In genomic region chrX:47644557-47645091, GRCh38 we compare ENCODE assay signal across 7 cellular contexts. TPM values are rescaled to one million over a fixed set of nuclear protein-coding genes. Genes with fewer than 3 reads are reported as not detected.
DNase-seq lines count a peak whose midpoint lies in the region; ATAC-seq and TF ChIP-seq lines count a peak whose summit lies in the region.
"Had no signal": no experiment of that assay in that cellular context is flagged by ENCODE, and none has a peak within 500 bp of the region (broad histone marks: within the 10 kb centered on the region; RNA-seq: fewer than 3 reads in every experiment).

No MANE protein-coding gene starts in this region.

- peaks cover 26% of the 10 kb centered on the region for H3K36me3 Mint-ChIP-seq in WTC11

- H3K4me1 Mint-ChIP-seq in WTC11, result peaks cover 15% of the 10 kb centered on the region

- H3K4me1 ChIP-seq in mesenchymal stem cell (ENCODE audit: control insufficient read depth, insufficient read depth, low read depth, low read length), result peaks cover 10% of the 10 kb centered on the region

- H2BK120ac ChIP-seq in mesenchymal stem cell (ENCODE audit: low read depth, low read length), result no peak overlapping the region

- peaks cover 8% of the 10 kb centered on the region for H3K79me1 ChIP-seq in mesenchymal stem cell (replicated peaks; ENCODE audit: low read length, poor library complexity, severe bottlenecking)

- H3K9ac ChIP-seq in mesenchymal stem cell (ENCODE audit: low read length), result no peak overlapping the region

- H2BK5ac ChIP-seq in mesenchymal stem cell (ENCODE audit: low read depth, low read length, poor library complexity, severe bottlenecking), result no peak overlapping the region

- peaks cover 17 to 37% of the 10 kb centered on the region in 2 experiments for H3K36me3 ChIP-seq in mesenchymal stem cell (ENCODE audit: control insufficient read depth in 1 of 2, insufficient read depth in 2 of 2, low read depth in 1 of 2, low read length in 2 of 2)

- H3K9me3 Mint-ChIP-seq in WTC11, result peaks cover 11% of the 10 kb centered on the region

- H2BK12ac ChIP-seq in mesenchymal stem cell (ENCODE audit: low read length in 2 of 2), result no peak overlapping the region

- no peak overlapping the region for H3K23ac ChIP-seq in mesenchymal stem cell (ENCODE audit: low read length in 2 of 2)

- H3K27me3 Mint-ChIP-seq in WTC11 (ENCODE audit: low read depth), result no peaks in the 10 kb centered on the region

- H3K14ac ChIP-seq in mesenchymal stem cell (ENCODE audit: low read length in 2 of 2), result no peak overlapping the region

- no peaks in the 10 kb centered on the region for H3K27me3 ChIP-seq in mesenchymal stem cell (ENCODE audit: control insufficient read depth in 1 of 2, insufficient read depth in 1 of 2, low read length in 2 of 2)

- no peak overlapping the region for H2AK5ac ChIP-seq in mesenchymal stem cell (ENCODE audit: low read length, severe bottlenecking)

- H3K4me3 Mint-ChIP-seq in WTC11, result no peak overlapping the region

- no peaks in the 10 kb centered on the region for H3K9me3 ChIP-seq in mesenchymal stem cell (ENCODE audit: control insufficient read depth, low read length)

- H2BK15ac ChIP-seq in mesenchymal stem cell (ENCODE audit: low read depth, poor library complexity, severe bottlenecking), result no peak overlapping the region

- DNase-seq in GM20000 (ENCODE audit: low spot score) (no peak), WTC11 (ENCODE audit: low spot score) (peak; percentile 25), mesenchymal stem cell (peak; percentile 64), hippocampal formation (lab: John Stamatoyannopoulos, UW) (no peak)
- DNase-seq: NCI-H1092 treated with DMSO at 0.1 percent for 48 hours had no signal

- H3K4ac ChIP-seq in mesenchymal stem cell (ENCODE audit: low read depth in 1 of 2, low read length in 2 of 2), result no peak overlapping the region

- no peak overlapping the region for H3K4me2 ChIP-seq in mesenchymal stem cell (ENCODE audit: low read length, poor library complexity, severe bottlenecking)

- peak overlapping the region; percentile 54 for H4K8ac ChIP-seq in mesenchymal stem cell (ENCODE audit: low read length)

- H3K27ac Mint-ChIP-seq in WTC11, result peak overlapping the region; percentile 91

- H4K91ac ChIP-seq in mesenchymal stem cell (ENCODE audit: low read length), result no peak overlapping the region

- POLR2A ChIA-PET in WTC11 (lab: Charles Lee), result interaction anchor here (1.3 kb wide), 1 partner anchor 20 kb away, joined by 4 read pairs; no protein-coding TSS in a partner anchor

- no peak overlapping the region for H2AFZ ChIP-seq in mesenchymal stem cell (ENCODE audit: low read depth, low read length)

- ATAC-seq in WTC11, result peak; percentile 93
- ATAC-seq in GM18909 (IDR thresholded peaks at IDR 0.05; ENCODE audit: poor library complexity, unreplicated experiment), result no peak
- ATAC-seq in esophagus mucosa, result no peak

- no peak overlapping the region for H3K18ac ChIP-seq in mesenchymal stem cell (ENCODE audit: low read depth in 1 of 2, low read length in 2 of 2)

- CTCF ChIA-PET in WTC11 (lab: Charles Lee), result interaction anchor here (0.6 to 2.0 kb wide), 22 partner anchors 14 to 260 kb away, joined by 3 to 17 read pairs (median 4); partner anchors contain the start of gene TIMP1

- no peak overlapping the region for H3K4me3 ChIP-seq in mesenchymal stem cell (ENCODE audit: insufficient read depth in 1 of 2, low read depth in 1 of 2, low read length in 2 of 2)

- H3K27ac ChIP-seq in mesenchymal stem cell (ENCODE audit: low read length, poor library complexity, severe bottlenecking), result no peak overlapping the region

- TF ChIP-seq CTCF in GM20000 (IDR thresholded peaks at IDR 0.05; ENCODE audit: extremely low read depth, missing control alignments), result peak; percentile 6
- peak; percentile 38; the same call in 1 of the 2 replicates for TF ChIP-seq CTCF in WTC11 (IDR thresholded peaks at IDR 0.05)

- 63% methylated on average over 12 of the region's 12 CpGs for WGBS in mesenchymal stem cell

TF ChIP-seq in WTC11, 78 proteins besides CTCF, POLR2A, EP300 and RAD21 (continues in another document):
- TF ChIP-seq MYBL2 (CRISPR knock-in tag; IDR thresholded peaks at IDR 0.05) (no peak), FOXJ3 (CRISPR knock-in tag; IDR thresholded peaks at IDR 0.05; ENCODE audit: borderline replicate concordance) (no peak), ZNF219 (CRISPR knock-in tag; IDR thresholded peaks at IDR 0.05; ENCODE audit: borderline replicate concordance) (no peak), FOXP1 (CRISPR knock-in tag; IDR thresholded peaks at IDR 0.05; ENCODE audit: borderline replicate concordance) (no peak), ZNF671 (CRISPR knock-in tag; IDR thresholded peaks at IDR 0.05) (no peak), ZNF423 (CRISPR knock-in tag; IDR thresholded peaks at IDR 0.05) (no peak), ELF4 (CRISPR knock-in tag; IDR thresholded peaks at IDR 0.05; ENCODE audit: low read depth) (no peak), ERG (CRISPR knock-in tag; IDR thresholded peaks at IDR 0.05) (no peak), ETV6 (CRISPR knock-in tag; IDR thresholded peaks at IDR 0.05) (no peak)
- TF ChIP-seq, protein P1, sequence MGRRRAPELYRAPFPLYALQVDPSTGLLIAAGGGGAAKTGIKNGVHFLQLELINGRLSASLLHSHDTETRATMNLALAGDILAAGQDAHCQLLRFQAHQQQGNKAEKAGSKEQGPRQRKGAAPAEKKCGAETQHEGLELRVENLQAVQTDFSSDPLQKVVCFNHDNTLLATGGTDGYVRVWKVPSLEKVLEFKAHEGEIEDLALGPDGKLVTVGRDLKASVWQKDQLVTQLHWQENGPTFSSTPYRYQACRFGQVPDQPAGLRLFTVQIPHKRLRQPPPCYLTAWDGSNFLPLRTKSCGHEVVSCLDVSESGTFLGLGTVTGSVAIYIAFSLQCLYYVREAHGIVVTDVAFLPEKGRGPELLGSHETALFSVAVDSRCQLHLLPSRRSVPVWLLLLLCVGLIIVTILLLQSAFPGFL (CRISPR knock-in tag; IDR thresholded peaks at IDR 0.05; ENCODE audit: borderline replicate concordance), result no peak
- TF ChIP-seq, protein P2, sequence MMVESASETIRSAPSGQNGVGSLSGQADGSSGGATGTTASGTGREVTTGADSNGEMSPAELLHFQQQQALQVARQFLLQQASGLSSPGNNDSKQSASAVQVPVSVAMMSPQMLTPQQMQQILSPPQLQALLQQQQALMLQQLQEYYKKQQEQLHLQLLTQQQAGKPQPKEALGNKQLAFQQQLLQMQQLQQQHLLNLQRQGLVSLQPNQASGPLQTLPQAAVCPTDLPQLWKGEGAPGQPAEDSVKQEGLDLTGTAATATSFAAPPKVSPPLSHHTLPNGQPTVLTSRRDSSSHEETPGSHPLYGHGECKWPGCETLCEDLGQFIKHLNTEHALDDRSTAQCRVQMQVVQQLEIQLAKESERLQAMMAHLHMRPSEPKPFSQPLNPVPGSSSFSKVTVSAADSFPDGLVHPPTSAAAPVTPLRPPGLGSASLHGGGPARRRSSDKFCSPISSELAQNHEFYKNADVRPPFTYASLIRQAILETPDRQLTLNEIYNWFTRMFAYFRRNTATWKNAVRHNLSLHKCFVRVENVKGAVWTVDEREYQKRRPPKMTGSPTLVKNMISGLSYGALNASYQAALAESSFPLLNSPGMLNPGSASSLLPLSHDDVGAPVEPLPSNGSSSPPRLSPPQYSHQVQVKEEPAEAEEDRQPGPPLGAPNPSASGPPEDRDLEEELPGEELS (CRISPR knock-in tag; IDR thresholded peaks at IDR 0.05), result no peak
- TF ChIP-seq, protein P3, sequence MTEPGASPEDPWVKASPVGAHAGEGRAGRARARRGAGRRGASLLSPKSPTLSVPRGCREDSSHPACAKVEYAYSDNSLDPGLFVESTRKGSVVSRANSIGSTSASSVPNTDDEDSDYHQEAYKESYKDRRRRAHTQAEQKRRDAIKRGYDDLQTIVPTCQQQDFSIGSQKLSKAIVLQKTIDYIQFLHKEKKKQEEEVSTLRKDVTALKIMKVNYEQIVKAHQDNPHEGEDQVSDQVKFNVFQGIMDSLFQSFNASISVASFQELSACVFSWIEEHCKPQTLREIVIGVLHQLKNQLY (CRISPR knock-in tag; IDR thresholded peaks at IDR 0.05), result no peak

RNA-seq across cellular contexts. Expression of gene ELK1, which starts 5.7 kb away (rescaled TPM):
- total RNA-seq in WTC11 (2021), result 35.2 to 35.8 TPM (median 35.3 TPM) in 3 replicates
- polyA plus RNA-seq in mesenchymal stem cell (2013, experiment 1 of 2), result 31.2 TPM
- polyA plus RNA-seq in mesenchymal stem cell (2013, experiment 2 of 2), result 32.3 TPM
- total RNA-seq in esophagus mucosa, result 17.5 TPM

RNA-seq across cellular contexts. Expression of gene UXT, which starts 14.4 kb away (rescaled TPM):
- total RNA-seq in WTC11 (2021) (68.6 to 80.5 TPM (median 79.9 TPM) in 3 replicates), esophagus mucosa (67.5 TPM)
- polyA plus RNA-seq in mesenchymal stem cell (2013, experiment 1 of 2), result 125 TPM
- 128 TPM for polyA plus RNA-seq in mesenchymal stem cell (2013, experiment 2 of 2)

RNA-seq across cellular contexts. Expression of gene CFP, which starts 14.9 kb away (rescaled TPM):
- 2.0 to 3.4 TPM (median 2.8 TPM) in 3 replicates for total RNA-seq in WTC11 (2021)
- polyA plus RNA-seq in mesenchymal stem cell (2013, experiment 1 of 2), result 0.36 TPM
- 0.26 TPM for polyA plus RNA-seq in mesenchymal stem cell (2013, experiment 2 of 2)
- total RNA-seq in esophagus mucosa, result 0.48 TPM

RNA-seq across cellular contexts. Expression of gene SYN1, which starts 25.0 kb away (rescaled TPM):
- total RNA-seq in WTC11 (2021) (7.1 to 8.3 TPM (median 7.3 TPM) in 3 replicates), esophagus mucosa (0.16 TPM)
- polyA plus RNA-seq in mesenchymal stem cell (2013, experiment 1 of 2), result 5.5 TPM
- 5.5 TPM for polyA plus RNA-seq in mesenchymal stem cell (2013, experiment 2 of 2)

Comparison
In these comparisons a context has a peak if more than half of its experiments do, and no peak if none do; other contexts are left out.
1. DNase-seq: peak in WTC11 (single experiment) and mesenchymal stem cell (single experiment); none in GM20000 (single experiment) and hippocampal formation (0 of 2).